22 cellular contexts compared by ENCODE assay signal in genomic region chr14:90839889-90840266, GRCh38. TPM values are rescaled to one million over a fixed set of nuclear protein-coding genes. Genes with fewer than 3 reads are reported as not detected.
A peak's percentile ranks its signal among the peaks of the same experiment; 100 is the strongest.
DNase-seq lines count a peak whose midpoint lies in the region; ATAC-seq and TF ChIP-seq lines count a peak whose summit lies in the region.
"Had no signal": no experiment of that assay in that cellular context is flagged by ENCODE, and none has a peak within 500 bp of the region (broad histone marks: within the 10 kb centered on the region; RNA-seq: fewer than 3 reads in every experiment).

No MANE protein-coding gene starts in this region.

- no peak overlapping the region for H3K9ac ChIP-seq in skeletal muscle tissue (ENCODE audit: low read depth in 1 of 3, low read length in 3 of 3)
- H3K9ac ChIP-seq: BLaER1, GM23248 had no signal

- WGBS in heart right ventricle, 2 donors, result 89 to 92% methylated on average over 3 of the region's 3 CpGs

- no peak for TF ChIP-seq CTCF in heart right ventricle (IDR thresholded peaks at IDR 0.05)
- no peak for TF ChIP-seq CTCF in right atrium auricular region (IDR thresholded peaks at IDR 0.05)

- DNase-seq in heart right ventricle, result no peak
- DNase-seq in Right ventricle myocardium superior, result no peak
- DNase-seq in right atrium auricular region (ENCODE audit: low spot score), result no peak
- DNase-seq in ureter (ENCODE audit: low spot score), result peak; percentile 12
- no peak for DNase-seq in sciatic nerve (ENCODE audit: low spot score)
- DNase-seq in NCI-H2227 (lab: John Stamatoyannopoulos, UW; ENCODE audit: unreplicated experiment), result no peak
- DNase-seq in D341Med (ENCODE audit: low spot score), result no peak
- DNase-seq: ACHN; activated naive CD8-positive, alpha-beta T cell treated with anti-CD3 and anti-CD28 coated beads, Interleukin-2, amount 10 ng/mL, durations not matched to agents 7 days and 5 days; COR-L47; DND-41; effector memory CD8-positive, alpha-beta T cell; NCI-H1694 treated with DMSO at 0.1 percent for 48 hours; NCI-H82; OCI-M1; SHP77 treated with DMSO at 0.1 percent for 48 hours; stimulated activated CD4-positive, alpha-beta T cell treated with anti-CD3 and anti-CD28 coated beads, Interleukin-4, amount 100 ng/mL, for 1 hour; SW 1271 had no signal

- H3K4me3 ChIP-seq in heart right ventricle (peak overlapping the region in 2 of 10 donors; percentile 35 to 38), right atrium auricular region (no peak overlapping the region), skeletal muscle tissue (ENCODE audit: low read length in 3 of 3) (no peak overlapping the region)
- H3K4me3 ChIP-seq: BLaER1 had no signal

- H3K4me1 ChIP-seq in heart right ventricle, result peaks cover 0 to 32% (median 17%) of the 10 kb centered on the region in 9 donors
- peaks cover 0 to 20% of the 10 kb centered on the region in 2 donors for H3K4me1 ChIP-seq in right atrium auricular region
- peaks cover 0 to 10% (median 0%) of the 10 kb centered on the region in 3 donors for H3K4me1 ChIP-seq in skeletal muscle tissue (ENCODE audit: control insufficient read depth in 3 of 3, insufficient read depth in 3 of 3, low read length in 3 of 3)

- H3K9me3 ChIP-seq in heart right ventricle, result no peaks in the 10 kb centered on the region
- H3K9me3 ChIP-seq in right atrium auricular region, result no peaks in the 10 kb centered on the region
- peaks cover 0 to 2% (median 0%) of the 10 kb centered on the region in 3 donors for H3K9me3 ChIP-seq in skeletal muscle tissue (ENCODE audit: control insufficient read depth in 3 of 3, low read length in 3 of 3)
- H3K9me3 ChIP-seq: BLaER1 had no signal

- H3K27ac ChIP-seq in heart right ventricle, result peak overlapping the region; percentile 71 to 88 (median 82)
- H3K27ac ChIP-seq in right atrium auricular region, result peak overlapping the region; percentile 73 to 76
- H3K27ac ChIP-seq in skeletal muscle tissue (ENCODE audit: low read depth, low read length), result peak overlapping the region; percentile 68
- H3K27ac ChIP-seq: BLaER1, GM23248 had no signal

- H3K27me3 ChIP-seq in heart right ventricle (no peaks in the 10 kb centered on the region), right atrium auricular region (no peaks in the 10 kb centered on the region), skeletal muscle tissue (ENCODE audit: control insufficient read depth in 3 of 3, insufficient read depth in 3 of 3, low read length in 3 of 3) (no peaks in the 10 kb centered on the region)
- H3K27me3 ChIP-seq: BLaER1 had no signal

- intact Hi-C loops in heart right ventricle (cut with DNase I), result no loop called here
- intact Hi-C loops in Right ventricle myocardium superior (cut with DNase I), result no loop called here
- intact Hi-C loops in sciatic nerve (cut with DNase I), result no loop called here

- no peaks in the 10 kb centered on the region for H3K36me3 ChIP-seq in heart right ventricle
- no peaks in the 10 kb centered on the region for H3K36me3 ChIP-seq in right atrium auricular region
- H3K36me3 ChIP-seq in skeletal muscle tissue (ENCODE audit: control insufficient read depth in 3 of 3, insufficient read depth in 3 of 3, low read length in 3 of 3), result no peaks in the 10 kb centered on the region
- H3K36me3 ChIP-seq: BLaER1 had no signal

- ATAC-seq in heart right ventricle, result no peak
- no peak for ATAC-seq in Right ventricle myocardium superior (ENCODE audit: poor library complexity)
- no peak for ATAC-seq in sciatic nerve
- ATAC-seq: effector memory CD8-positive, alpha-beta T cell; esophagus mucosa had no signal

RNA-seq across cellular contexts. Expression of gene TTC7B, which starts 23.6 kb away (rescaled TPM):
- 10 to 100 TPM; 59.1 to 79.4 (median 66.6) TPM for total RNA-seq in heart right ventricle
- 10 to 100 TPM; 23.0 to 23.5 TPM for polyA plus RNA-seq in heart right ventricle
- total RNA-seq in Right ventricle myocardium superior, result 60.3 TPM
- 10 to 100 TPM; 45.5 to 57.3 TPM for total RNA-seq in right atrium auricular region
- 5.7 TPM for total RNA-seq in skeletal muscle tissue
- 68.8 TPM for total RNA-seq in ureter
- total RNA-seq in sciatic nerve, result 41.4 TPM
